ENCODE assay signal across 12 cellular contexts in the genomic region with DNA sequence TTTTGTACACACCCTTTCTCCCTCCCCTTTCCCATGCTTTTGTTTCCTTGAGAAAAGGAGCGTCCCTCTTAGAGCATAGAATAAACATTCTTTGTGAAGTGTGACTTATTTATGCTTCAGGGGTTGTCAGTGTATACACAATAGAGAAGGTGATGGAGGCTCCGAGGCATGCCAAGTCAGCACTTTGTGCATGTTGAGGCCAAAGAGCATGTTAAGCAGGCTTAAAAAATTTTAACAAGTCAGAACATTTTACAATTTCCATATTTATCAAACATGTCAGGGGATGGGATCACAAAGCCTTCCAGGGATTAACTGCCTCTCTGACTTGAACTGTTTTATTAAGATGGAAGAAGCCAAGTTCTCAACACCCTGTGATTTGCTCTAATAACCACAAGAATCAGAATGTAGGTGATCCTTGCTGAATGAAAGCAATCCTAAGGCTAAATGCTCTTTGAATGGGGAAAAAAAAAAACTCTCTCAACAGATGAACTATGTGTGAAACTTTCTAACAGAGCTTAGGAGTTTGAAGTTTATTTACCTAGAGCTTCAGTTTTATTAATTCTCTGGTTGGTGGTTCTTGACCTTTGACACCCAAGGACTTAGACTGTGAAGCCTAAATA.
A peak's percentile ranks its signal among the peaks of the same experiment; 100 is the strongest.
DNase-seq lines count a peak whose midpoint lies in the region; ATAC-seq, FAIRE-seq and TF ChIP-seq lines count a peak whose summit lies in the region.
"Had no signal": no experiment of that assay in that cellular context is flagged by ENCODE, and none has a peak within 500 bp of the region (broad histone marks: within the 10 kb centered on the region; RNA-seq: fewer than 3 reads in every experiment).

No MANE protein-coding gene starts in this region.

- H3K9me3 Mint-ChIP-seq in stimulated activated naive B cell treated with anti-CD40 and anti-IgM and Interleukin-4, amounts not matched to agents 10 μg/mL and 1 μg/mL and 100 μg/mL, for 72 hours: peaks cover 0 to 1% of the 10 kb centered on the region in 2 donors

- FAIRE-seq in TTC549 (lab: Jason Lieb, UNC): peak; percentile 100

- H3K4me2 ChIP-seq in hepatocyte: peak overlapping the region; percentile 14

- DNase-seq in hepatocyte (ENCODE audit: low spot score) (peak; percentile 42), D341Med (ENCODE audit: low spot score) (no peak), amniotic stem cell (lab: John Stamatoyannopoulos, UW) (no peak)
- DNase-seq in stimulated activated naive B cell treated with anti-CD40 and anti-IgM and Interleukin-4, amounts not matched to agents 10 μg/mL and 1 μg/mL and 100 μg/mL, for 72 hours: no peak
- DNase-seq: activated CD8-positive, alpha-beta memory T cell treated with anti-CD3 and anti-CD28 coated beads for 24 hours; activated naive CD8-positive, alpha-beta T cell treated with anti-CD3 and anti-CD28 coated beads, Interleukin-2, amount 10 ng/mL, durations not matched to agents 7 days and 5 days; stimulated activated CD4-positive, alpha-beta T cell treated with anti-CD3 and anti-CD28 coated beads, Interleukin-4, amount 100 ng/mL, for 4 hours had no signal

- no peak for TF ChIP-seq CTCF in hepatocyte (IDR thresholded peaks at IDR 0.05; ENCODE audit: poor library complexity)

- no peak overlapping the region for H2AFZ ChIP-seq in hepatocyte

- H3K9ac ChIP-seq in HUES48 (ENCODE audit: low read depth, low read length): peak overlapping the region; percentile 46; the same call in 1 of the 2 replicates

- H3K9me2 ChIP-seq in hepatocyte (replicated peaks; ENCODE audit: insufficient read depth): no peaks in the 10 kb centered on the region

- 17% methylated on average over 2 of the region's 2 CpGs for WGBS in hepatocyte (ENCODE audit: low lambda C conversion rate, missing lambda C conversion rate)

- H3K4me1 ChIP-seq in HUES48 (ENCODE audit: control insufficient read depth, insufficient read depth, low read length) (peaks cover 56% of the 10 kb centered on the region), hepatocyte (ENCODE audit: insufficient read depth) (peaks cover 27% of the 10 kb centered on the region)

- H3K4me3 ChIP-seq in HUES48 (ENCODE audit: low read depth, low read length) (no peak overlapping the region), hepatocyte (no peak overlapping the region)

- ATAC-seq in stimulated activated naive B cell treated with anti-CD40 and anti-IgM and Interleukin-4, amounts not matched to agents 10 μg/mL and 1 μg/mL and 100 μg/mL, for 72 hours (replicated peaks): no peak
- ATAC-seq in HG03571 (IDR thresholded peaks at IDR 0.05; ENCODE audit: unreplicated experiment) (no peak), GM18873 (IDR thresholded peaks at IDR 0.05; ENCODE audit: low FRiP score, unreplicated experiment) (no peak)

- H3K27me3 Mint-ChIP-seq in stimulated activated naive B cell treated with anti-CD40 and anti-IgM and Interleukin-4, amounts not matched to agents 10 μg/mL and 1 μg/mL and 100 μg/mL, for 72 hours: no peaks in the 10 kb centered on the region

- no peaks in the 10 kb centered on the region for H3K79me2 ChIP-seq in hepatocyte

- H3K4me3 Mint-ChIP-seq in stimulated activated naive B cell treated with anti-CD40 and anti-IgM and Interleukin-4, amounts not matched to agents 10 μg/mL and 1 μg/mL and 100 μg/mL, for 72 hours: no peak overlapping the region
- H3K4me3 Mint-ChIP-seq: activated naive CD8-positive, alpha-beta T cell treated with anti-CD3 and anti-CD28 coated beads, Interleukin-2, amount 10 ng/mL, durations not matched to agents 7 days and 5 days; T-helper 1 cell treated with Interleukin-12 subunit alpha and Interleukin-12 subunit beta and Interleukin-4 antibody, amounts not matched to agents 30 μg/mL and 1 μg/mL, for 36 hours had no signal

- H3K27ac Mint-ChIP-seq in stimulated activated naive B cell treated with anti-CD40 and anti-IgM and Interleukin-4, amounts not matched to agents 10 μg/mL and 1 μg/mL and 100 μg/mL, for 72 hours: peak overlapping the region; percentile 20
- H3K27ac Mint-ChIP-seq: activated naive CD8-positive, alpha-beta T cell treated with anti-CD3 and anti-CD28 coated beads, Interleukin-2, amount 10 ng/mL, durations not matched to agents 7 days and 5 days; T-helper 1 cell treated with Interleukin-12 subunit alpha and Interleukin-12 subunit beta and Interleukin-4 antibody, amounts not matched to agents 30 μg/mL and 1 μg/mL, for 36 hours had no signal

- H3K27ac ChIP-seq in HUES48 (ENCODE audit: low read depth, low read length) (peak overlapping the region; percentile 42), hepatocyte (peak overlapping the region; percentile 68)

- no peaks in the 10 kb centered on the region for H3K36me3 ChIP-seq in HUES48 (ENCODE audit: control insufficient read depth, insufficient read depth, low read length)
- H3K36me3 ChIP-seq in hepatocyte (replicated peaks; ENCODE audit: insufficient read depth, low read depth): no peaks in the 10 kb centered on the region

- no peaks in the 10 kb centered on the region for H3K27me3 ChIP-seq in HUES48 (ENCODE audit: control insufficient read depth, insufficient read depth, low read length)
- H3K27me3 ChIP-seq in hepatocyte: no peaks in the 10 kb centered on the region

- H3K4me1 Mint-ChIP-seq in stimulated activated naive B cell treated with anti-CD40 and anti-IgM and Interleukin-4, amounts not matched to agents 10 μg/mL and 1 μg/mL and 100 μg/mL, for 72 hours: peaks cover 15 to 31% of the 10 kb centered on the region in 2 donors

- no peaks in the 10 kb centered on the region for H4K20me1 ChIP-seq in hepatocyte (ENCODE audit: insufficient read depth, poor library complexity, severe bottlenecking)

- H3K9me3 ChIP-seq in HUES48 (ENCODE audit: control insufficient read depth, insufficient read depth, low read length): no peaks in the 10 kb centered on the region
- H3K9me3 ChIP-seq in hepatocyte (ENCODE audit: low read depth): no peaks in the 10 kb centered on the region

- H3K36me3 Mint-ChIP-seq in stimulated activated naive B cell treated with anti-CD40 and anti-IgM and Interleukin-4, amounts not matched to agents 10 μg/mL and 1 μg/mL and 100 μg/mL, for 72 hours: peaks cover 0 to 6% of the 10 kb centered on the region in 2 donors
